Comparison of ENCODE assay signal across 1 cellular context in the genomic region with DNA sequence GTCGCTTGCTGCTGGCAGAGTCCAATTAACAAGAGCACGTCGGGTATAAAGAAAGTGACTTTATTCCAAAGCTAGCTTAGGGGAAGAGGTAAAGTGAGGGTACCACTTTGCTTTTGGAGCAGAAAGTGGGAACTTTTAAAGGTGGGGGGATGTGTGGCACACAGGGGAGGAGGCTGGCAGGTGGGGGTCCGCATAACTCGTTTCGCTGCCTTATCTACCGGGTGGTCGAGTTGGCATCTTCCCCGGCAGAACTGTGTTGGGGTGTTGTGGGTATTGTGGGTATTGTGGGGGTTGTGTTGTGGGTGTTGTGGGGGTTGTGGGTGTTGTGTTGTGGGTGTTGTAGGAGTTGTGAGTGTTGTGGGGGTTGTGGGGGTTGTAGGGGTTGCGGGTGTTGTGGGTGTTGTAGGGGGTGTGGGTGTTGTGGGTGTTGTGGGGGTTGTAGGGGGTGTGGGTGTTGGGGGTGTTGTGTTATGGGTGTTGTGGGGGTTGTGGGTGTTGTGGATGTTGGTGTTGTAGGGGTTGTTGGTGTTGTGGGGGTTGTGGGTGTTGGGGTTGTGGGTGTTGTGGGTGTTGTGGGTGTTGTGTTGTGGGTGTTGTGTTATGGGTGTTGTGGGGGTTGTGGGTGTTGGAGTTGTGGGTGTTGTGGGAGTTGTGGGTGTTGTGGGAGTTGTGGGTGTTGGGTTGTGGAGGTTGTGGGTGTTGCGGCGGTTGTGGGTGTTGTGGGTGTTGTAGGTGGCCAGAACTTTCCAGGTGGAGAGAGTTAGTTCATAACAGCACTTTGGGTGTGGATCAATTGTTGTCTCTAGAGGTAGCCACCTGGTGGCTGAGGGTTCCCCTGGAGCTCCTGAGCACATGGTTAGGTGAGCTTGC.
A peak's percentile ranks its signal among the peaks of the same experiment; 100 is the strongest.
TF ChIP-seq lines count a peak whose summit lies in the region.

No MANE protein-coding gene starts in this region.

TF ChIP-seq in K562, 482 proteins besides CTCF, POLR2A, EP300 and RAD21 (continued from another document and continues in another):
- TF ChIP-seq THRB (CRISPR knock-in tag; conservative IDR thresholded peaks at IDR 0.05) (peak; percentile 43; the same call in 1 of the 2 replicates), HIVEP1 (CRISPR knock-in tag; IDR thresholded peaks at IDR 0.05) (no peak), ZNF212 (CRISPR knock-in tag; IDR thresholded peaks at IDR 0.05) (no peak), HMGXB4 (CRISPR knock-in tag; IDR thresholded peaks at IDR 0.05) (no peak), SUPT5H (IDR thresholded peaks at IDR 0.05) (no peak), DACH1 (IDR thresholded peaks at IDR 0.05; ENCODE audit: partially characterized antibody) (no peak), ZNF407 (IDR thresholded peaks at IDR 0.05; ENCODE audit: low read depth) (no peak), CC2D1A (IDR thresholded peaks at IDR 0.05) (no peak), ATF6 (CRISPR knock-in tag; IDR thresholded peaks at IDR 0.05) (no peak), HDAC1 (IDR thresholded peaks at IDR 0.05) (peak in 1 of 2 experiments; percentile 42; a peak in 2 of 4 replicates), TRIM24 (IDR thresholded peaks at IDR 0.05) (no peak), FOXA1 (IDR thresholded peaks at IDR 0.05; ENCODE audit: borderline replicate concordance) (no peak), ZNF232 (CRISPR knock-in tag; IDR thresholded peaks at IDR 0.05) (no peak), GATAD2B (IDR thresholded peaks at IDR 0.05; ENCODE audit: borderline replicate concordance) (no peak), PRPF4 (IDR thresholded peaks at IDR 0.05; ENCODE audit: insufficient read depth, low read depth, low read length, poor library complexity, severe bottlenecking) (no peak), NR2C2 (CRISPR knock-in tag; IDR thresholded peaks at IDR 0.05) (no peak), NR2C2 (tag; IDR thresholded peaks at IDR 0.05) (no peak), ZBTB33 (CRISPR knock-in tag; IDR thresholded peaks at IDR 0.05) (no peak), TEAD1 (CRISPR knock-in tag; IDR thresholded peaks at IDR 0.05) (no peak), CCAR2 (IDR thresholded peaks at IDR 0.05; ENCODE audit: low read depth, low read length) (no peak), ZFP1 (CRISPR knock-in tag; IDR thresholded peaks at IDR 0.05) (no peak), EHMT2 (IDR thresholded peaks at IDR 0.05) (0 out of 2 replicates have a peak, but pooled peaks have one; percentile 17), WHSC1 (IDR thresholded peaks at IDR 0.05; ENCODE audit: low read length) (no peak), KAT7 (CRISPR knock-in tag; IDR thresholded peaks at IDR 0.05; ENCODE audit: borderline replicate concordance) (no peak), PHB2 (IDR thresholded peaks at IDR 0.05; ENCODE audit: low read depth) (no peak)
- TF ChIP-seq, protein P1, sequence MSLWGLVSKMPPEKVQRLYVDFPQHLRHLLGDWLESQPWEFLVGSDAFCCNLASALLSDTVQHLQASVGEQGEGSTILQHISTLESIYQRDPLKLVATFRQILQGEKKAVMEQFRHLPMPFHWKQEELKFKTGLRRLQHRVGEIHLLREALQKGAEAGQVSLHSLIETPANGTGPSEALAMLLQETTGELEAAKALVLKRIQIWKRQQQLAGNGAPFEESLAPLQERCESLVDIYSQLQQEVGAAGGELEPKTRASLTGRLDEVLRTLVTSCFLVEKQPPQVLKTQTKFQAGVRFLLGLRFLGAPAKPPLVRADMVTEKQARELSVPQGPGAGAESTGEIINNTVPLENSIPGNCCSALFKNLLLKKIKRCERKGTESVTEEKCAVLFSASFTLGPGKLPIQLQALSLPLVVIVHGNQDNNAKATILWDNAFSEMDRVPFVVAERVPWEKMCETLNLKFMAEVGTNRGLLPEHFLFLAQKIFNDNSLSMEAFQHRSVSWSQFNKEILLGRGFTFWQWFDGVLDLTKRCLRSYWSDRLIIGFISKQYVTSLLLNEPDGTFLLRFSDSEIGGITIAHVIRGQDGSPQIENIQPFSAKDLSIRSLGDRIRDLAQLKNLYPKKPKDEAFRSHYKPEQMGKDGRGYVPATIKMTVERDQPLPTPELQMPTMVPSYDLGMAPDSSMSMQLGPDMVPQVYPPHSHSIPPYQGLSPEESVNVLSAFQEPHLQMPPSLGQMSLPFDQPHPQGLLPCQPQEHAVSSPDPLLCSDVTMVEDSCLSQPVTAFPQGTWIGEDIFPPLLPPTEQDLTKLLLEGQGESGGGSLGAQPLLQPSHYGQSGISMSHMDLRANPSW (CRISPR knock-in tag; IDR thresholded peaks at IDR 0.05): no peak
- TF ChIP-seq, protein P2, sequence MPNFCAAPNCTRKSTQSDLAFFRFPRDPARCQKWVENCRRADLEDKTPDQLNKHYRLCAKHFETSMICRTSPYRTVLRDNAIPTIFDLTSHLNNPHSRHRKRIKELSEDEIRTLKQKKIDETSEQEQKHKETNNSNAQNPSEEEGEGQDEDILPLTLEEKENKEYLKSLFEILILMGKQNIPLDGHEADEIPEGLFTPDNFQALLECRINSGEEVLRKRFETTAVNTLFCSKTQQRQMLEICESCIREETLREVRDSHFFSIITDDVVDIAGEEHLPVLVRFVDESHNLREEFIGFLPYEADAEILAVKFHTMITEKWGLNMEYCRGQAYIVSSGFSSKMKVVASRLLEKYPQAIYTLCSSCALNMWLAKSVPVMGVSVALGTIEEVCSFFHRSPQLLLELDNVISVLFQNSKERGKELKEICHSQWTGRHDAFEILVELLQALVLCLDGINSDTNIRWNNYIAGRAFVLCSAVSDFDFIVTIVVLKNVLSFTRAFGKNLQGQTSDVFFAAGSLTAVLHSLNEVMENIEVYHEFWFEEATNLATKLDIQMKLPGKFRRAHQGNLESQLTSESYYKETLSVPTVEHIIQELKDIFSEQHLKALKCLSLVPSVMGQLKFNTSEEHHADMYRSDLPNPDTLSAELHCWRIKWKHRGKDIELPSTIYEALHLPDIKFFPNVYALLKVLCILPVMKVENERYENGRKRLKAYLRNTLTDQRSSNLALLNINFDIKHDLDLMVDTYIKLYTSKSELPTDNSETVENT (CRISPR knock-in tag; IDR thresholded peaks at IDR 0.05): no peak
- TF ChIP-seq, protein P3, sequence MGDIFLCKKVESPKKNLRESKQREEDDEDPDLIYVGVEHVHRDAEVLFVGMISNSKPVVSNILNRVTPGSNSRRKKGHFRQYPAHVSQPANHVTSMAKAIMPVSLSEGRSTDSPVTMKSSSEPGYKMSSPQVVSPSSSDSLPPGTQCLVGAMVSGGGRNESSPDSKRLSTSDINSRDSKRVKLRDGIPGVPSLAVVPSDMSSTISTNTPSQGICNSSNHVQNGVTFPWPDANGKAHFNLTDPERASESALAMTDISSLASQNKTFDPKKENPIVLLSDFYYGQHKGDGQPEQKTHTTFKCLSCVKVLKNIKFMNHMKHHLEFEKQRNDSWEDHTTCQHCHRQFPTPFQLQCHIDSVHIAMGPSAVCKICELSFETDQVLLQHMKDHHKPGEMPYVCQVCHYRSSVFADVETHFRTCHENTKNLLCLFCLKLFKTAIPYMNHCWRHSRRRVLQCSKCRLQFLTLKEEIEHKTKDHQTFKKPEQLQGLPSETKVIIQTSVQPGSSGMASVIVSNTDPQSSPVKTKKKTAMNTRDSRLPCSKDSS (IDR thresholded peaks at IDR 0.05; ENCODE audit: low read depth, partially characterized antibody): no peak
